Comparison of ENCODE assay signal across 8 cellular contexts in the genomic region with DNA sequence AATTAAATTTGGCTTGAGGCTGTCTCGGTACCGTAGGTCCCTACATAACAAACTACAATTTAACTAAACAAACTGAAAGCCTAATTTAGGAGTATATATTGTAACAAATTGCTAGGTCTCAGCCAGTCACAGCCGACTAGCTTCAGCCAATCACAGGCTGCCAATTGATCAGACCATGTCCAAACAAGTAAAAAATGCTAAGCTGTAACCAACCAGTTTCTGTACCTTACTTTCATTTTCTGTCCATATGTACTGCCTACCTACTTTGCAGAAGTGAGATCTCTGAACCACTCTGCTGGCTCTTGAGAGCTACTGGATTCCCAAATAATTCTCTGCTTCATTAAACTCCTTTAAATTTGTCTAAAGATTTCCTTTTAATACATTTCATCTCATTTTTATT.
DNase-seq lines count a peak whose midpoint lies in the region; ATAC-seq and TF ChIP-seq lines count a peak whose summit lies in the region.

No MANE protein-coding gene starts in this region.

- no peaks in the 10 kb centered on the region for H3K27me3 Mint-ChIP-seq in activated T-cell treated with anti-CD3 and anti-CD28 coated beads, Interleukin-2, amount 50 U/mL, for 24 hours
- no peaks in the 10 kb centered on the region for H3K27me3 Mint-ChIP-seq in activated naive CD8-positive, alpha-beta T cell treated with anti-CD3 and anti-CD28 coated beads, Interleukin-2, amount 50 U/mL, for 24 hours
- no peaks in the 10 kb centered on the region for H3K27me3 Mint-ChIP-seq in stimulated activated naive CD8-positive, alpha-beta T cell treated with anti-CD3 and anti-CD28 coated beads, Interleukin-15, Interleukin-2, amounts not matched to agents 100 ng/mL and 50 ng/mL, for 24 hours

- H3K27me3 ChIP-seq in MG63 (no peaks in the 10 kb centered on the region), uterus (no peaks in the 10 kb centered on the region)

- H3K27ac Mint-ChIP-seq in activated T-cell treated with anti-CD3 and anti-CD28 coated beads, Interleukin-2, amount 50 U/mL, for 24 hours: peak overlapping the region; percentile 95
- H3K27ac Mint-ChIP-seq in activated naive CD8-positive, alpha-beta T cell treated with anti-CD3 and anti-CD28 coated beads, Interleukin-2, amount 50 U/mL, for 24 hours: peak overlapping the region; percentile 92
- peak overlapping the region; percentile 85 for H3K27ac Mint-ChIP-seq in stimulated activated naive CD8-positive, alpha-beta T cell treated with anti-CD3 and anti-CD28 coated beads, Interleukin-15, Interleukin-2, amounts not matched to agents 100 ng/mL and 50 ng/mL, for 24 hours

- H3K4me3 ChIP-seq in MG63: no peak overlapping the region
- no peak overlapping the region for H3K4me3 ChIP-seq in uterus

- no peak overlapping the region for H3K27ac ChIP-seq in uterus

- peaks cover 44% of the 10 kb centered on the region for H3K4me1 Mint-ChIP-seq in activated T-cell treated with anti-CD3 and anti-CD28 coated beads, Interleukin-2, amount 50 U/mL, for 24 hours (ENCODE audit: low read depth)
- peaks cover 48% of the 10 kb centered on the region for H3K4me1 Mint-ChIP-seq in activated naive CD8-positive, alpha-beta T cell treated with anti-CD3 and anti-CD28 coated beads, Interleukin-2, amount 50 U/mL, for 24 hours
- peaks cover 56% of the 10 kb centered on the region for H3K4me1 Mint-ChIP-seq in stimulated activated naive CD8-positive, alpha-beta T cell treated with anti-CD3 and anti-CD28 coated beads, Interleukin-15, Interleukin-2, amounts not matched to agents 100 ng/mL and 50 ng/mL, for 24 hours (ENCODE audit: low read depth)

- intact Hi-C loops in uterus (cut with DNase I; ENCODE audit: low total_unique reads): no loop called here

- DNase-seq in activated T-cell treated with anti-CD3 and anti-CD28 coated beads, Interleukin-2, amount 50 U/mL, for 24 hours: no peak
- DNase-seq in activated T-cell treated with anti-CD3 and anti-CD28 coated beads for 4 hours (no peak), MG63 (peak; percentile 68), D341Med (ENCODE audit: low spot score) (no peak), uterus (no peak)
- DNase-seq in activated naive CD8-positive, alpha-beta T cell treated with anti-CD3 and anti-CD28 coated beads, Interleukin-2, amount 50 U/mL, for 24 hours: peak; percentile 16

- ATAC-seq in HG02571 (IDR thresholded peaks at IDR 0.05; ENCODE audit: unreplicated experiment): peak; percentile 80
- peak; percentile 60 for ATAC-seq in activated naive CD8-positive, alpha-beta T cell treated with anti-CD3 and anti-CD28 coated beads, Interleukin-2, amount 50 U/mL, for 24 hours

- no peak for TF ChIP-seq CTCF in uterus (IDR thresholded peaks at IDR 0.05)

- H3K9me3 ChIP-seq in MG63 (peaks cover 13% of the 10 kb centered on the region), uterus (no peaks in the 10 kb centered on the region)

- H3K36me3 Mint-ChIP-seq in activated T-cell treated with anti-CD3 and anti-CD28 coated beads, Interleukin-2, amount 50 U/mL, for 24 hours (ENCODE audit: low read depth): peaks cover 5% of the 10 kb centered on the region
- H3K36me3 Mint-ChIP-seq in activated naive CD8-positive, alpha-beta T cell treated with anti-CD3 and anti-CD28 coated beads, Interleukin-2, amount 50 U/mL, for 24 hours (ENCODE audit: low read depth): peaks cover 9% of the 10 kb centered on the region
- no peaks in the 10 kb centered on the region for H3K36me3 Mint-ChIP-seq in stimulated activated naive CD8-positive, alpha-beta T cell treated with anti-CD3 and anti-CD28 coated beads, Interleukin-15, Interleukin-2, amounts not matched to agents 100 ng/mL and 50 ng/mL, for 24 hours (ENCODE audit: low read depth)

- peaks cover 6% of the 10 kb centered on the region for H3K9me3 Mint-ChIP-seq in activated T-cell treated with anti-CD3 and anti-CD28 coated beads, Interleukin-2, amount 50 U/mL, for 24 hours
- H3K9me3 Mint-ChIP-seq in activated naive CD8-positive, alpha-beta T cell treated with anti-CD3 and anti-CD28 coated beads, Interleukin-2, amount 50 U/mL, for 24 hours: peaks cover 5% of the 10 kb centered on the region
- H3K9me3 Mint-ChIP-seq in stimulated activated naive CD8-positive, alpha-beta T cell treated with anti-CD3 and anti-CD28 coated beads, Interleukin-15, Interleukin-2, amounts not matched to agents 100 ng/mL and 50 ng/mL, for 24 hours: peaks cover 2% of the 10 kb centered on the region

- H3K36me3 ChIP-seq in MG63: peaks cover 34% of the 10 kb centered on the region
- H3K36me3 ChIP-seq in uterus: no peaks in the 10 kb centered on the region

- no peak for TF ChIP-seq POLR2A in uterus (IDR thresholded peaks at IDR 0.05)

- H3K4me1 ChIP-seq in uterus: no peaks in the 10 kb centered on the region

- peak overlapping the region; percentile 50 for H3K4me3 Mint-ChIP-seq in activated T-cell treated with anti-CD3 and anti-CD28 coated beads, Interleukin-2, amount 50 U/mL, for 24 hours
- H3K4me3 Mint-ChIP-seq in activated naive CD8-positive, alpha-beta T cell treated with anti-CD3 and anti-CD28 coated beads, Interleukin-2, amount 50 U/mL, for 24 hours: peak overlapping the region; percentile 61
- H3K4me3 Mint-ChIP-seq in stimulated activated naive CD8-positive, alpha-beta T cell treated with anti-CD3 and anti-CD28 coated beads, Interleukin-15, Interleukin-2, amounts not matched to agents 100 ng/mL and 50 ng/mL, for 24 hours: peak overlapping the region; percentile 63

Comparison
In these comparisons a context has a peak if more than half of its experiments do, and no peak if none do; other contexts are left out.
1. DNase-seq: peak in MG63 (single experiment) and activated naive CD8-positive, alpha-beta T cell treated with anti-CD3 and anti-CD28 coated beads, Interleukin-2, amount 50 U/mL, for 24 hours (single experiment); none in activated T-cell treated with anti-CD3 and anti-CD28 coated beads, Interleukin-2, amount 50 U/mL, for 24 hours (single experiment), activated T-cell treated with anti-CD3 and anti-CD28 coated beads for 4 hours (single experiment), D341Med (single experiment) and uterus (0 of 2).
2. Peak in every context shown above with its lines, with median percentiles within 50 percentile points of each other: H3K27ac Mint-ChIP-seq and H3K4me3 Mint-ChIP-seq.